Comparison of ENCODE assay signal across 28 cellular contexts in genomic region chr4:148922497-148922896, GRCh38.
"Had no signal": no experiment of that assay in that cellular context is flagged by ENCODE, and none has a peak within 500 bp of the region (broad histone marks: within the 10 kb centered on the region; RNA-seq: fewer than 3 reads in every experiment).

No MANE protein-coding gene starts in this region.

- ATAC-seq: activated CD4-positive, alpha-beta T cell treated with anti-CD3 and anti-CD28 coated beads for 36 hours; activated CD8-positive, alpha-beta memory T cell treated with anti-CD3 and anti-CD28 coated beads, Interleukin-2, amount 10 ng/mL, durations not matched to agents 7 days and 5 days; activated CD8-positive, alpha-beta T cell treated with anti-CD3 and anti-CD28 coated beads, Interleukin-2, amount 10 ng/mL, durations not matched to agents 7 days and 5 days; activated naive CD8-positive, alpha-beta T cell treated with anti-CD3 and anti-CD28 coated beads, Interleukin-2, amount 50 U/mL, for 24 hours; body of pancreas; T-helper 17 cell had no signal

- H3K27ac ChIP-seq: adrenal gland, body of pancreas, epithelial cell of prostate, esophagus squamous epithelium had no signal

- H3K9me3 ChIP-seq: adrenal gland, body of pancreas, esophagus squamous epithelium had no signal

- H3K36me3 ChIP-seq: adrenal gland, esophagus squamous epithelium had no signal

- DNase-seq: activated CD4-positive, alpha-beta memory T cell treated with anti-CD3 and anti-CD28 coated beads for 36 hours; activated CD4-positive, alpha-beta T cell treated with anti-CD3 and anti-CD28 coated beads for 36 hours; activated CD4-positive, alpha-beta T cell treated with anti-CD3 and anti-CD28 coated beads, Interleukin-2, amount 10 ng/mL, durations not matched to agents 24 days and 14 days; activated CD4-positive, CD25-positive, alpha-beta regulatory T cell; activated CD4-positive, CD25-positive, alpha-beta regulatory T cell treated with anti-CD3 and anti-CD28 coated beads, Interleukin-2, amount 50 U/mL, for 72 hours; activated CD8-positive, alpha-beta memory T cell treated with anti-CD3 and anti-CD28 coated beads, Interleukin-2, amount 10 ng/mL, durations not matched to agents 7 days and 5 days; activated CD8-positive, alpha-beta memory T cell treated with anti-CD3 and anti-CD28 coated beads, Interleukin-2, amount 50 U/mL, for 4 hours; activated CD8-positive, alpha-beta T cell treated with anti-CD3 and anti-CD28 coated beads, Interleukin-2, amount 10 ng/mL, durations not matched to agents 7 days and 5 days; activated effector memory CD4-positive, alpha-beta T cell treated with anti-CD3 and anti-CD28 coated beads, Interleukin-2, amount 50 U/mL, for 16 hours; activated naive CD4-positive, alpha-beta T cell treated with anti-CD3 and anti-CD28 coated beads for 36 hours; activated naive CD8-positive, alpha-beta T cell treated with anti-CD3 and anti-CD28 coated beads for 36 hours; activated naive CD8-positive, alpha-beta T cell treated with anti-CD3 and anti-CD28 coated beads, Interleukin-2, amount 50 U/mL, for 24 hours; activated T-cell treated with anti-CD3 and anti-CD28 coated beads, Interleukin-2, amount 50 U/mL, for 1 hour; activated T-cell treated with anti-CD3 and anti-CD28 coated beads, Interleukin-2, amount 50 U/mL, for 48 hours; adrenal gland; amygdala; aorta; body of pancreas; caudate nucleus; effector CD8-positive, alpha-beta T cell; esophagus squamous epithelium; T-helper 1 cell; T-helper 17 cell had no signal

- H3K4me1 ChIP-seq: adrenal gland, body of pancreas had no signal

- FAIRE-seq: colon, endometrium, endothelial cell of umbilical vein, frontal cortex had no signal

- H3K27me3 ChIP-seq: adrenal gland, body of pancreas, esophagus squamous epithelium had no signal

- H3K4me3 ChIP-seq: adrenal gland, body of pancreas, esophagus squamous epithelium had no signal
